Comparison of ENCODE assay signal across 9 cellular contexts in genomic region chr22:42635531-42635930, GRCh38. TPM values are rescaled to one million over a fixed set of nuclear protein-coding genes. Genes with fewer than 3 reads are reported as not detected.
DNase-seq lines count a peak whose midpoint lies in the region; ATAC-seq, FAIRE-seq and TF ChIP-seq lines count a peak whose summit lies in the region.
"Had no signal": no experiment of that assay in that cellular context is flagged by ENCODE, and none has a peak within 500 bp of the region (broad histone marks: within the 10 kb centered on the region; RNA-seq: fewer than 3 reads in every experiment).

No MANE protein-coding gene starts in this region.

- H4K91ac ChIP-seq in mesenchymal stem cell (ENCODE audit: low read length), result no peak overlapping the region

- H3K18ac ChIP-seq in mesenchymal stem cell (ENCODE audit: low read depth in 1 of 2, low read length in 2 of 2), result no peak overlapping the region

- H4K8ac ChIP-seq in mesenchymal stem cell (ENCODE audit: low read length), result peak overlapping the region; percentile 76

- 0% methylated on average over 3 of the region's 3 CpGs for WGBS in mesenchymal stem cell
- WGBS in aorta, 2 donors, result 2 to 4% methylated on average over 3 of the region's 3 CpGs

- no peak for TF ChIP-seq CTCF in MCF 10A (IDR thresholded peaks at IDR 0.05; ENCODE audit: unreplicated experiment)
- no peak for TF ChIP-seq CTCF in breast epithelium (IDR thresholded peaks at IDR 0.05)
- TF ChIP-seq CTCF in endothelial cell of umbilical vein (IDR thresholded peaks at IDR 0.05; ENCODE audit: extremely low read depth in 1 of 2, insufficient read depth in 1 of 2, low read depth in 1 of 2, low read length in 2 of 2), result no peak

- peak overlapping the region in 1 of 2 donors; percentile 67 for H3K27ac ChIP-seq in breast epithelium
- H3K27ac ChIP-seq in endothelial cell of umbilical vein (ENCODE audit: insufficient read depth, low read depth, low read length), result peak overlapping the region; percentile 74
- peak overlapping the region; percentile 67 for H3K27ac ChIP-seq in mesenchymal stem cell (ENCODE audit: low read length, poor library complexity, severe bottlenecking)
- H3K27ac ChIP-seq in aorta (ENCODE audit: low read depth in 1 of 2, low read length in 2 of 2), result peak overlapping the region in 1 of 2 donors; percentile 64
- no peak overlapping the region for H3K27ac ChIP-seq in CD8-positive, alpha-beta memory T cell (ENCODE audit: low read depth, low read length)

- H3K9ac ChIP-seq in endothelial cell of umbilical vein (replicated peaks; ENCODE audit: extremely low read depth, insufficient read depth, low read length), result peak overlapping the region; percentile 5
- peak overlapping the region; percentile 75 for H3K9ac ChIP-seq in mesenchymal stem cell (ENCODE audit: low read length)

- peak overlapping the region in 1 of 2 experiments; percentile 30 for H3K14ac ChIP-seq in mesenchymal stem cell (ENCODE audit: low read length in 2 of 2)

- H3K4me2 ChIP-seq in endothelial cell of umbilical vein (ENCODE audit: insufficient read depth, low read length) (peak overlapping the region; percentile 36), mesenchymal stem cell (ENCODE audit: low read length, poor library complexity, severe bottlenecking) (no peak overlapping the region)

- POLR2A ChIA-PET in MCF 10A (lab: Yijun Ruan, JAX) (interaction anchor here (0.6 to 4.0 kb wide), 13 partner anchors 9 to 324 kb away, joined by 3 to 56 read pairs (median 4); partner anchors contain the start of genes ARFGAP3, CYB5R3 and POLDIP3), endothelial cell of umbilical vein (lab: Charles Lee) (interaction anchor here (0.6 to 1.3 kb wide), 2 partner anchors 11 to 21 kb away, joined by 3 to 4 read pairs; partner anchors contain the start of gene POLDIP3)
- POLR2A ChIA-PET in CD8-positive, alpha-beta memory T cell (lab: Charles Lee), result no interaction called here

- no peak overlapping the region for H3K4me3 ChIP-seq in breast epithelium
- H3K4me3 ChIP-seq in endothelial cell of umbilical vein (replicated peaks in 1 of 3; ENCODE audit: insufficient read depth in 1 of 3, low read depth in 1 of 3, low read length in 3 of 3), result no peak overlapping the region
- H3K4me3 ChIP-seq in mesenchymal stem cell (ENCODE audit: insufficient read depth in 1 of 2, low read depth in 1 of 2, low read length in 2 of 2), result peak overlapping the region in 1 of 2 experiments; percentile 37
- no peak overlapping the region for H3K4me3 ChIP-seq in aorta (ENCODE audit: low read length in 2 of 2)
- no peak overlapping the region for H3K4me3 ChIP-seq in CD8-positive, alpha-beta memory T cell (ENCODE audit: low read length)

- H3K4me1 ChIP-seq in breast epithelium (no peaks in the 10 kb centered on the region), endothelial cell of umbilical vein (ENCODE audit: control insufficient read depth, extremely low read depth, insufficient read depth, low read length) (peaks cover 12% of the 10 kb centered on the region), mesenchymal stem cell (ENCODE audit: control insufficient read depth, insufficient read depth, low read depth, low read length) (peaks cover 34% of the 10 kb centered on the region), aorta (ENCODE audit: control insufficient read depth in 1 of 2, insufficient read depth in 2 of 2, low read length in 2 of 2) (peaks cover 0 to 6% of the 10 kb centered on the region in 2 donors)
- H3K4me1 ChIP-seq in CD8-positive, alpha-beta memory T cell (ENCODE audit: insufficient read depth, low read length), result no peaks in the 10 kb centered on the region

- FAIRE-seq in endothelial cell of umbilical vein (lab: Jason Lieb, UNC), result peak; percentile 97

- H2BK5ac ChIP-seq in mesenchymal stem cell (ENCODE audit: low read depth, low read length, poor library complexity, severe bottlenecking), result no peak overlapping the region

- H2AFZ ChIP-seq in endothelial cell of umbilical vein (ENCODE audit: low read depth, low read length) (no peak overlapping the region), mesenchymal stem cell (ENCODE audit: low read depth, low read length) (no peak overlapping the region)

- peak overlapping the region; percentile 99 for H3K27ac Mint-ChIP-seq in MCF 10A (ENCODE audit: low read depth, unreplicated experiment)
- no peak overlapping the region for H3K27ac Mint-ChIP-seq in CD8-positive, alpha-beta memory T cell

- H3K79me2 ChIP-seq in endothelial cell of umbilical vein (ENCODE audit: control insufficient read depth, insufficient read depth, low read length), result peaks cover 19% of the 10 kb centered on the region

- TSS peak; percentile 85 for BruUV-seq in MCF 10A (replicated peaks; lab: Mats Ljungman, UMichigan)
- TSS peak; percentile 13 for BruUV-seq in endothelial cell of umbilical vein (replicated peaks; lab: Mats Ljungman, UMichigan)

- CTCF ChIA-PET in MCF 10A (lab: Yijun Ruan, JAX), result interaction anchor here (0.6 to 1.8 kb wide), 5 partner anchors 12 to 475 kb away, joined by 3 to 9 read pairs (median 3); partner anchors contain the start of gene BIK
- CTCF ChIA-PET in endothelial cell of umbilical vein (lab: Charles Lee), result interaction anchor here (1.0 to 1.6 kb wide), 7 partner anchors 9 to 455 kb away, joined by 3 to 15 read pairs (median 6); partner anchors contain the start of genes CYB5R3 and POLDIP3
- CTCF ChIA-PET in CD8-positive, alpha-beta memory T cell (lab: Charles Lee), result interaction anchor here (1.3 kb wide), 1 partner anchor 9 kb away, joined by 3 read pairs; no protein-coding TSS in a partner anchor

- H3K27me3 ChIP-seq in breast epithelium (no peaks in the 10 kb centered on the region), endothelial cell of umbilical vein (ENCODE audit: control insufficient read depth in 2 of 2, insufficient read depth in 2 of 2, low read length in 2 of 2) (no peaks in the 10 kb centered on the region), mesenchymal stem cell (ENCODE audit: control insufficient read depth in 1 of 2, insufficient read depth in 1 of 2, low read length in 2 of 2) (no peaks in the 10 kb centered on the region), aorta (ENCODE audit: control insufficient read depth in 1 of 2, insufficient read depth in 2 of 2, low read length in 1 of 2) (no peaks in the 10 kb centered on the region)
- H3K27me3 ChIP-seq in CD8-positive, alpha-beta memory T cell (ENCODE audit: insufficient read depth, low read length, poor library complexity, severe bottlenecking), result no peaks in the 10 kb centered on the region

- H3K9me1 ChIP-seq in endothelial cell of umbilical vein (replicated peaks; ENCODE audit: control insufficient read depth, extremely low read depth, insufficient read depth, low read length), result no peaks in the 10 kb centered on the region

- no peak for TF ChIP-seq POLR2A in breast epithelium (IDR thresholded peaks at IDR 0.05)
- no peak for TF ChIP-seq POLR2A in endothelial cell of umbilical vein (IDR thresholded peaks at IDR 0.05; ENCODE audit: low read depth, low read length)

- peak overlapping the region; percentile 54 for H3K4me3 Mint-ChIP-seq in MCF 10A (ENCODE audit: unreplicated experiment)
- H3K4me3 Mint-ChIP-seq in CD8-positive, alpha-beta memory T cell, result no peak overlapping the region
- H3K4me3 Mint-ChIP-seq: CD4-positive, CD25-positive, alpha-beta regulatory T cell had no signal

- peaks cover 9% of the 10 kb centered on the region for H3K4me1 Mint-ChIP-seq in MCF 10A (ENCODE audit: insufficient read depth, unreplicated experiment)
- peaks cover 0 to 16% (median 0%) of the 10 kb centered on the region in 3 donors for H3K4me1 Mint-ChIP-seq in CD8-positive, alpha-beta memory T cell

- H3K4ac ChIP-seq in mesenchymal stem cell (ENCODE audit: low read depth in 1 of 2, low read length in 2 of 2), result no peak overlapping the region

- no peak overlapping the region for H2BK15ac ChIP-seq in mesenchymal stem cell (ENCODE audit: low read depth, poor library complexity, severe bottlenecking)

- H3K36me3 Mint-ChIP-seq in MCF 10A (ENCODE audit: insufficient read depth, unreplicated experiment), result peaks cover 53% of the 10 kb centered on the region
- peaks cover 0 to 58% (median 5%) of the 10 kb centered on the region in 3 donors for H3K36me3 Mint-ChIP-seq in CD8-positive, alpha-beta memory T cell

- H4K20me1 ChIP-seq in endothelial cell of umbilical vein (replicated peaks; ENCODE audit: control insufficient read depth, extremely low read depth, insufficient read depth, low read length), result no peaks in the 10 kb centered on the region

- DNase-seq in MCF 10A (ENCODE audit: unreplicated experiment), result peak; percentile 94
- DNase-seq in breast epithelium (ENCODE audit: low spot score in 2 of 2), result no peak
- peak; percentile 87 for DNase-seq in endothelial cell of umbilical vein (ENCODE audit: low read depth, low spot score)
- DNase-seq in mesenchymal stem cell, result peak; percentile 93
- DNase-seq in aorta, result peak; percentile 92 to 95
- DNase-seq in CD8-positive, alpha-beta memory T cell, result no peak
- DNase-seq in NCI-H2029 (lab: John Stamatoyannopoulos, UW), result no peak
- DNase-seq: CD4-positive, CD25-positive, alpha-beta regulatory T cell had no signal

- H2AK5ac ChIP-seq in mesenchymal stem cell (ENCODE audit: low read length, severe bottlenecking), result peak overlapping the region; percentile 53

- H3K79me1 ChIP-seq in mesenchymal stem cell (replicated peaks; ENCODE audit: low read length, poor library complexity, severe bottlenecking), result peaks cover 22% of the 10 kb centered on the region

- intact Hi-C loops in MCF 10A (cut with micrococcal nuclease) (loop anchor here (5.0 kb wide), 1 partner anchor 302 kb away; no protein-coding TSS in a partner anchor), breast epithelium (cut with DNase I; ENCODE audit: low total_unique reads) (no loop called here), endothelial cell of umbilical vein (cut with micrococcal nuclease) (loop anchor here (1.0 to 2.0 kb wide), 2 partner anchors 13 to 20 kb away; partner anchors contain the start of gene CYB5R3), aorta (cut with DNase I) (no loop called here)

- H3K9me3 ChIP-seq in breast epithelium, result no peaks in the 10 kb centered on the region
- no peaks in the 10 kb centered on the region for H3K9me3 ChIP-seq in endothelial cell of umbilical vein (replicated peaks; ENCODE audit: control insufficient read depth, insufficient read depth, low read length)
- H3K9me3 ChIP-seq in mesenchymal stem cell (ENCODE audit: control insufficient read depth, low read length), result no peaks in the 10 kb centered on the region
- no peaks in the 10 kb centered on the region for H3K9me3 ChIP-seq in aorta (ENCODE audit: control insufficient read depth, low read length)
- H3K9me3 ChIP-seq in CD8-positive, alpha-beta memory T cell (ENCODE audit: low read length), result no peaks in the 10 kb centered on the region

- ATAC-seq in aorta (ENCODE audit: low FRiP score), result peak; percentile 92
- ATAC-seq in GM18502 (IDR thresholded peaks at IDR 0.05; ENCODE audit: poor library complexity, unreplicated experiment), result no peak

- dilution Hi-C loops in endothelial cell of umbilical vein (cut with MboI; ENCODE audit: extremely low pct_ligation_motif_present, low sequenced_read_pairs), result no loop called here

- H3K23ac ChIP-seq in mesenchymal stem cell (ENCODE audit: low read length in 2 of 2), result no peak overlapping the region

- H3K36me3 ChIP-seq in breast epithelium (peaks cover 1% of the 10 kb centered on the region), endothelial cell of umbilical vein (ENCODE audit: control insufficient read depth in 2 of 2, extremely low read depth in 1 of 2, insufficient read depth in 2 of 2, low read length in 2 of 2) (peaks cover 19 to 27% of the 10 kb centered on the region in 2 experiments), mesenchymal stem cell (ENCODE audit: control insufficient read depth in 1 of 2, insufficient read depth in 2 of 2, low read depth in 1 of 2, low read length in 2 of 2) (peaks cover 43 to 48% of the 10 kb centered on the region in 2 experiments), aorta (ENCODE audit: control insufficient read depth in 1 of 2, insufficient read depth in 2 of 2, low read length in 1 of 2) (peaks cover 0 to 2% of the 10 kb centered on the region in 2 donors)
- peaks cover 8% of the 10 kb centered on the region for H3K36me3 ChIP-seq in CD8-positive, alpha-beta memory T cell (ENCODE audit: insufficient read depth, low read length)

- no peak overlapping the region for H2BK120ac ChIP-seq in mesenchymal stem cell (ENCODE audit: low read depth, low read length)

- H3K27me3 Mint-ChIP-seq in MCF 10A (ENCODE audit: insufficient read depth, unreplicated experiment), result no peaks in the 10 kb centered on the region
- no peaks in the 10 kb centered on the region for H3K27me3 Mint-ChIP-seq in CD8-positive, alpha-beta memory T cell
- H3K27me3 Mint-ChIP-seq: CD4-positive, CD25-positive, alpha-beta regulatory T cell had no signal

- H2BK12ac ChIP-seq in mesenchymal stem cell (ENCODE audit: low read length in 2 of 2), result peak overlapping the region in 1 of 2 experiments; percentile 29

- no peaks in the 10 kb centered on the region for H3K9me3 Mint-ChIP-seq in MCF 10A (ENCODE audit: unreplicated experiment)
- no peaks in the 10 kb centered on the region for H3K9me3 Mint-ChIP-seq in CD8-positive, alpha-beta memory T cell

RNA-seq across cellular contexts. Expression of gene ATP5MGL, which starts 4.9 kb away (rescaled TPM):
- total RNA-seq in MCF 10A (2022), result 0.83 and 1.1 TPM in 2 replicates
- under 1 TPM in 1 of 3 donors, not detected in 2; 0.73 TPM for total RNA-seq in breast epithelium
- total RNA-seq in endothelial cell of umbilical vein, result 1.0 and 1.2 TPM in 2 replicates
- polyA plus RNA-seq in endothelial cell of umbilical vein, result 0.11 TPM in 1 of 2 replicates, not detected in the other
- not detected in 2 replicates for polyA plus RNA-seq in endothelial cell of umbilical vein (2011; cell fraction: cytosol; rRNA removed)
- polyA plus RNA-seq in endothelial cell of umbilical vein (2011; cell fraction: nucleus; rRNA removed), result 0.67 and 0.74 TPM in 2 replicates
- polyA plus RNA-seq in endothelial cell of umbilical vein (2012), result not detected in 2 replicates
- polyA minus RNA-seq in endothelial cell of umbilical vein, result 1.5 and 2.1 TPM in 2 replicates
- polyA minus RNA-seq in endothelial cell of umbilical vein (2011; cell fraction: cytosol; rRNA and poly(A)+ RNA removed), result not detected
- 2.2 and 2.6 TPM in 2 replicates for polyA minus RNA-seq in endothelial cell of umbilical vein (2011; cell fraction: nucleus; rRNA and poly(A)+ RNA removed)
- not detected for polyA plus RNA-seq in mesenchymal stem cell (2013, experiment 1 of 2)
- polyA plus RNA-seq in mesenchymal stem cell (2013, experiment 2 of 2), result not detected
- total RNA-seq in aorta, result 1 to 10 TPM; 1.5 to 2.7 TPM
- polyA plus RNA-seq in aorta, result not detected
- total RNA-seq in CD8-positive, alpha-beta memory T cell, result under 1 TPM; 0.51 to 0.74 TPM
- polyA plus RNA-seq in CD8-positive, alpha-beta memory T cell, result 0.51 TPM

RNA-seq across cellular contexts. Expression of gene CYB5R3, which starts 13.7 kb away (rescaled TPM):
- total RNA-seq in MCF 10A (2022) (104 and 114 TPM in 2 replicates), breast epithelium (100 to 1,000 TPM in 1 of 3 donors, 10 to 100 TPM in 2; 56.5 to 248 (median 87.5) TPM), endothelial cell of umbilical vein (217 and 232 TPM in 2 replicates), aorta (100 to 1,000 TPM; 430 to 444 TPM)
- polyA plus RNA-seq in endothelial cell of umbilical vein (263 and 329 TPM in 2 replicates), aorta (100 to 1,000 TPM; 346 to 756 TPM)
- polyA plus RNA-seq in endothelial cell of umbilical vein (2011; cell fraction: cytosol; rRNA removed), result 162 and 165 TPM in 2 replicates
- 58.9 and 72.2 TPM in 2 replicates for polyA plus RNA-seq in endothelial cell of umbilical vein (2011; cell fraction: nucleus; rRNA removed)
- polyA plus RNA-seq in endothelial cell of umbilical vein (2012), result 182 and 240 TPM in 2 replicates
- 143 and 163 TPM in 2 replicates for polyA minus RNA-seq in endothelial cell of umbilical vein
- 38.1 TPM for polyA minus RNA-seq in endothelial cell of umbilical vein (2011; cell fraction: cytosol; rRNA and poly(A)+ RNA removed)
- polyA minus RNA-seq in endothelial cell of umbilical vein (2011; cell fraction: nucleus; rRNA and poly(A)+ RNA removed), result 26.6 and 41.3 TPM in 2 replicates
- 390 TPM for polyA plus RNA-seq in mesenchymal stem cell (2013, experiment 1 of 2)
- 388 TPM for polyA plus RNA-seq in mesenchymal stem cell (2013, experiment 2 of 2)
- 10 to 100 TPM; 70.9 to 75.1 TPM for total RNA-seq in CD8-positive, alpha-beta memory T cell
- 105 TPM for polyA plus RNA-seq in CD8-positive, alpha-beta memory T cell

RNA-seq across cellular contexts. Expression of gene POLDIP3, which starts 20.8 kb away (rescaled TPM):
- total RNA-seq in MCF 10A (2022), result 49.7 and 51.3 TPM in 2 replicates
- 10 to 100 TPM; 33.1 to 52.8 (median 38.3) TPM for total RNA-seq in breast epithelium
- 46.6 and 60.4 TPM in 2 replicates for total RNA-seq in endothelial cell of umbilical vein
- polyA plus RNA-seq in endothelial cell of umbilical vein, result 29.3 and 29.5 TPM in 2 replicates
- 37.7 and 39.0 TPM in 2 replicates for polyA plus RNA-seq in endothelial cell of umbilical vein (2011; cell fraction: cytosol; rRNA removed)
- 57.7 and 64.0 TPM in 2 replicates for polyA plus RNA-seq in endothelial cell of umbilical vein (2011; cell fraction: nucleus; rRNA removed)
- polyA plus RNA-seq in endothelial cell of umbilical vein (2012), result 49.4 and 55.9 TPM in 2 replicates
- 40.7 and 46.2 TPM in 2 replicates for polyA minus RNA-seq in endothelial cell of umbilical vein
- 22.6 TPM for polyA minus RNA-seq in endothelial cell of umbilical vein (2011; cell fraction: cytosol; rRNA and poly(A)+ RNA removed)
- polyA minus RNA-seq in endothelial cell of umbilical vein (2011; cell fraction: nucleus; rRNA and poly(A)+ RNA removed), result 25.2 and 28.3 TPM in 2 replicates
- 26.3 TPM for polyA plus RNA-seq in mesenchymal stem cell (2013, experiment 1 of 2)
- polyA plus RNA-seq in mesenchymal stem cell (2013, experiment 2 of 2), result 25.3 TPM
- 10 to 100 TPM; 49.2 to 49.6 TPM for total RNA-seq in aorta
- 10 to 100 TPM; 26.0 to 32.9 TPM for polyA plus RNA-seq in aorta
- total RNA-seq in CD8-positive, alpha-beta memory T cell, result 10 to 100 TPM; 80.0 to 82.8 TPM
- polyA plus RNA-seq in CD8-positive, alpha-beta memory T cell, result 78.0 TPM

Comparison
In these comparisons a context has a peak if more than half of its experiments do, and no peak if none do; other contexts are left out.
1. DNase-seq: peak in MCF 10A (single experiment), endothelial cell of umbilical vein (single experiment), mesenchymal stem cell (single experiment) and aorta (2 of 2); none in breast epithelium (0 of 2), CD8-positive, alpha-beta memory T cell (0 of 5) and NCI-H2029 (single experiment).
2. intact Hi-C loops: an anchor here in MCF 10A (5.0 kb wide) and endothelial cell of umbilical vein (1.0 to 2.0 kb wide); none called in breast epithelium and aorta.